Comparison of ENCODE assay signal across 3 cellular contexts in the genomic region with DNA sequence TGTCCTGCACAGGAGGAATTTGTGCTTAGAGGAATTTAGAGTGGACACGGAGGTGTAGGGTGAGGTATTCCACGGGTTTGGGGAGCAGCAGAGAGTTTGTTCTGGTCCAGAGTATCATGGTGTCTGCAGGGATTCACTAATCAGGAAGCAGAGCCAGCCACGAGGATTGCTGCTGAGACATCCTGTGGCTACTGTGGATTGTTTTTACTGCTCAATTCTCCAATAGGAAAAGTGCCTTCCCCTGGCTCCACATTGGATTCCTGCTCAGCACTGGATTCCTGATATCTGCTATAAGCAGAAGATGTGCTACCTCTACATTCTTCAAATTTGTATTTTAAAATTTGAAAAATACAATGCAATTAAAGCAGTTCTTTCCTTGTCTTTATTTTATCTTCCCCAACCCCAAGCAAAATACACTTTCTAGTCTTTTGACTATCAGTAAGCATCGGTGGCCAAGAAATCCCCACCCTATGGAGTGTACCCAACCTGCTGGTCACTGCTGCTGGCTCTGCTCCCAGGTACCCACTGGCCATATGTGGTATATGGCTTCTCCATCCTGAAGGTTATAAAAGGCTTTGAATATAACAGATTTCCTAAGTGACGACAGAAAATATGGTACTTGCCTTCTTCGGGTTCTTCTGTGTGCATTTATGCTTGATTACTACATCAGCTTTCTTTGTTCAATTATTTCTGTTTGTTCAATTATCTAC.
"Had no signal": no experiment of that assay in that cellular context is flagged by ENCODE, and none has a peak within 500 bp of the region (broad histone marks: within the 10 kb centered on the region; RNA-seq: fewer than 3 reads in every experiment).

No MANE protein-coding gene starts in this region.

- DNase-seq: GDM1, GF-D8 had no signal

- ATAC-seq: GM12878 had no signal
